1 cellular context compared by ENCODE assay signal in the genomic region with DNA sequence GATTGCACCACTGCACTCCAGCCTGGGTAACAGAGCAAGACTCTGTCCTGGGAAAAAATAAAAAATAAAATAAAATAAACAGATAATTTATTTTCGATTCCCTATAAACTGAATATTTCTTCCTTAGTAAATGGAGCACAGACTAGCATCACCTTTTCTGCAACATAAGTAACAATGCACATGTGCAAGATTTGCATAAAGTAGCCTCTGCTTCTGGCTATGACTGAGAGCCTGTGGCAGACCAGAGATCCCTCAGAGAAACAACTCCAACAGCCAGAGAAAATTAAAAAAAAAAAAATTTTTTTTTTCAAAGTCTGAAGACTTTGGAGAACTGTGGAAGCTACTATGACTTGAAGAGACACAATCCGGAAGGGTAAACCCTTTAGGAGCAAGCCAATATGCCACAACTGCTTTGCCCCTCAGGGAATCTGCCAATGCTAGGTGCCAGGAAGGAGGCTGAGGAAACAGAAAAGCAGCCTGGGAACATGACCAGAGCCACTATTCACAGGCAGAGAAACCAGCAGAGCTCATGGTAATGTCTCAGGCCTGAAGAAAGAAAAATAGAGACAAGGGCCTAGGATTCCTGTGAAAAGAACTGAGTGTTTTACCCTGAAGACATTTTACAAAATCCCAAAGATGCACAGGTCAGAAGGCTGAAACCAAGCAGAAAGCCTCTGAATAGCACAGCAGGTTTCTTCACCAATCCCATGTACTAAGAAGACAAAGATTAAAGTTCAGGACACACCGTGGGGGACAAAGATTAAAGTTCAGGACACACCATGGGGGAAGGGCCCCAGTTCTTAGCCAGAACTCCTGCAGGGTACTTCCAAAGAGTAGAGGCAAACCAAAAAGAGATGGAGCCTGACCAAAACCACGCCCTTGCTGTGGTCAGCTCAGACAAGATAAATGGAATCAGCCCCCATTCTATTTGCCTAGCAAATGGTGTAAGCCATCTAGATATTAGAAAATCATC.
TF ChIP-seq lines count a peak whose summit lies in the region.

No MANE protein-coding gene starts in this region.

TF ChIP-seq in HCT116, 20 proteins besides CTCF, POLR2A, EP300 and RAD21 (continued from another document):
- TF ChIP-seq, protein P1, sequence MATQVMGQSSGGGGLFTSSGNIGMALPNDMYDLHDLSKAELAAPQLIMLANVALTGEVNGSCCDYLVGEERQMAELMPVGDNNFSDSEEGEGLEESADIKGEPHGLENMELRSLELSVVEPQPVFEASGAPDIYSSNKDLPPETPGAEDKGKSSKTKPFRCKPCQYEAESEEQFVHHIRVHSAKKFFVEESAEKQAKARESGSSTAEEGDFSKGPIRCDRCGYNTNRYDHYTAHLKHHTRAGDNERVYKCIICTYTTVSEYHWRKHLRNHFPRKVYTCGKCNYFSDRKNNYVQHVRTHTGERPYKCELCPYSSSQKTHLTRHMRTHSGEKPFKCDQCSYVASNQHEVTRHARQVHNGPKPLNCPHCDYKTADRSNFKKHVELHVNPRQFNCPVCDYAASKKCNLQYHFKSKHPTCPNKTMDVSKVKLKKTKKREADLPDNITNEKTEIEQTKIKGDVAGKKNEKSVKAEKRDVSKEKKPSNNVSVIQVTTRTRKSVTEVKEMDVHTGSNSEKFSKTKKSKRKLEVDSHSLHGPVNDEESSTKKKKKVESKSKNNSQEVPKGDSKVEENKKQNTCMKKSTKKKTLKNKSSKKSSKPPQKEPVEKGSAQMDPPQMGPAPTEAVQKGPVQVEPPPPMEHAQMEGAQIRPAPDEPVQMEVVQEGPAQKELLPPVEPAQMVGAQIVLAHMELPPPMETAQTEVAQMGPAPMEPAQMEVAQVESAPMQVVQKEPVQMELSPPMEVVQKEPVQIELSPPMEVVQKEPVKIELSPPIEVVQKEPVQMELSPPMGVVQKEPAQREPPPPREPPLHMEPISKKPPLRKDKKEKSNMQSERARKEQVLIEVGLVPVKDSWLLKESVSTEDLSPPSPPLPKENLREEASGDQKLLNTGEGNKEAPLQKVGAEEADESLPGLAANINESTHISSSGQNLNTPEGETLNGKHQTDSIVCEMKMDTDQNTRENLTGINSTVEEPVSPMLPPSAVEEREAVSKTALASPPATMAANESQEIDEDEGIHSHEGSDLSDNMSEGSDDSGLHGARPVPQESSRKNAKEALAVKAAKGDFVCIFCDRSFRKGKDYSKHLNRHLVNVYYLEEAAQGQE (IDR thresholded peaks at IDR 0.05; ENCODE audit: low read depth), result no peak
